In the genomic region with DNA sequence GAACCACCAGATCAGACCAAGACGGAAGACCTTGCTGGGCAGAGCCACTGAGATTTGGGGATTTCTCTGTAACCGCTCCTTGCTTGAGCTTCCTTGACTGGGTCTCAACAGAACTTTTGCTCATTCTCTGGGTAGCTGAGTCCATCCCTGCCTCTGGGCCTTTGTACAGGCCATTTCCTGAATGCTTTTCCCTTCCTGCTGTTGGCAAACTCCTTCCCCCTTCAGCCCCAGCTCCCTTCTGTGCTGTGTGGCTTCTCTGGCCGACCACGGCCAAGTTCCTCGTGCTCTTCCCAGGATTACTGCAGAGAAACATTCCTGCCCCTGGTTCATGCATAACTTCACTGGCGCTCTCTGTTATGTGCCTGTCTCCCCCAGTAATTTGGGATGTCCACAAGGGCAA, we compare ENCODE assay signal across 7 cellular contexts.
"Had no signal": no experiment of that assay in that cellular context is flagged by ENCODE, and none has a peak within 500 bp of the region (broad histone marks: within the 10 kb centered on the region; RNA-seq: fewer than 3 reads in every experiment).

No MANE protein-coding gene starts in this region.

- H3K4me3 Mint-ChIP-seq: H9 had no signal

- H3K4me3 ChIP-seq: GM23248 had no signal

- H2AFZ ChIP-seq: GM23248 had no signal

- DNase-seq: GM23248, GOT3, H9, HCEC 1CT, IMR-90 had no signal

- H3K9me3 Mint-ChIP-seq: H9 had no signal

- FAIRE-seq: H54, HTR-8/SVneo had no signal

- H3K27ac ChIP-seq: GM23248 had no signal

- H3K9ac ChIP-seq: GM23248 had no signal
